26 cellular contexts compared by ENCODE assay signal in genomic region chr3:159319156-159319555, GRCh38.
"Had no signal": no experiment of that assay in that cellular context is flagged by ENCODE, and none has a peak within 500 bp of the region (broad histone marks: within the 10 kb centered on the region; RNA-seq: fewer than 3 reads in every experiment).

No MANE protein-coding gene starts in this region.

- H3K9me3 Mint-ChIP-seq: nephron; stimulated activated naive CD8-positive, alpha-beta T cell treated with anti-CD3 and anti-CD28 coated beads, Interleukin-15, Interleukin-2, amounts not matched to agents 100 ng/mL and 50 ng/mL, for 24 hours had no signal

- ATAC-seq: heart left ventricle; left colon; left lung; lower lobe of right lung; mucosa of descending colon; naive thymus-derived CD4-positive, alpha-beta T cell; pancreas; right lobe of liver; stimulated activated effector memory CD8-positive, alpha-beta T cell treated with anti-CD3 and anti-CD28 coated beads, Interleukin-12 subunit alpha, Interleukin-12 subunit beta, amount 100 ng/mL, for 72 hours had no signal

- H3K36me3 Mint-ChIP-seq: immature natural killer cell; mesothelial cell of epicardium; naive thymus-derived CD4-positive, alpha-beta T cell; stimulated activated effector memory CD8-positive, alpha-beta T cell treated with anti-CD3 and anti-CD28 coated beads, Interleukin-12 subunit alpha, Interleukin-12 subunit beta, amount 100 ng/mL, for 72 hours had no signal

- H3K27ac Mint-ChIP-seq: immature natural killer cell; mesothelial cell of epicardium; naive thymus-derived CD4-positive, alpha-beta T cell; nephron; stimulated activated effector memory CD8-positive, alpha-beta T cell treated with anti-CD3 and anti-CD28 coated beads, Interleukin-12 subunit alpha, Interleukin-12 subunit beta, amount 100 ng/mL, for 72 hours; stimulated activated naive CD8-positive, alpha-beta T cell treated with anti-CD3 and anti-CD28 coated beads, Interleukin-15, Interleukin-2, amounts not matched to agents 100 ng/mL and 50 ng/mL, for 24 hours had no signal

- H3K27me3 Mint-ChIP-seq: stimulated activated naive CD8-positive, alpha-beta T cell treated with anti-CD3 and anti-CD28 coated beads, Interleukin-15, Interleukin-2, amounts not matched to agents 100 ng/mL and 50 ng/mL, for 24 hours had no signal

- DNase-seq: heart left ventricle; hypothalamus; immature natural killer cell; left colon; left lung; lower lobe of right lung; mammary epithelial cell; mesendoderm; mucosa of descending colon; naive thymus-derived CD4-positive, alpha-beta T cell; nucleus accumbens; pancreas; right lobe of liver; stimulated activated CD4-positive, alpha-beta T cell treated with anti-CD3 and anti-CD28 coated beads, Interleukin-12 subunit alpha, Interleukin-12 subunit beta, amount 100 ng/mL, for 4 hours; stimulated activated CD4-positive, alpha-beta T cell treated with anti-CD3 and anti-CD28 coated beads, Interleukin-15, amount 100 ng/mL, for 24 hours; stimulated activated CD4-positive, alpha-beta T cell treated with anti-CD3 and anti-CD28 coated beads, Interleukin-2, amount 100 ng/mL, for 24 hours; stimulated activated CD4-positive, alpha-beta T cell treated with anti-CD3 and anti-CD28 coated beads, Interleukin-4, amount 100 ng/mL, for 1 hour; stimulated activated naive CD4-positive, alpha-beta T cell; tibial artery; trophoblast cell; uterus had no signal

- H3K4me3 Mint-ChIP-seq: immature natural killer cell; mesothelial cell of epicardium; naive thymus-derived CD4-positive, alpha-beta T cell; nephron; neural crest cell; stimulated activated effector memory CD8-positive, alpha-beta T cell treated with anti-CD3 and anti-CD28 coated beads, Interleukin-12 subunit alpha, Interleukin-12 subunit beta, amount 100 ng/mL, for 72 hours; stimulated activated naive CD8-positive, alpha-beta T cell treated with anti-CD3 and anti-CD28 coated beads, Interleukin-15, Interleukin-2, amounts not matched to agents 100 ng/mL and 50 ng/mL, for 24 hours had no signal

- H3K4me1 Mint-ChIP-seq: immature natural killer cell; mesothelial cell of epicardium; naive thymus-derived CD4-positive, alpha-beta T cell; nephron; stimulated activated effector memory CD8-positive, alpha-beta T cell treated with anti-CD3 and anti-CD28 coated beads, Interleukin-12 subunit alpha, Interleukin-12 subunit beta, amount 100 ng/mL, for 72 hours had no signal
